ENCODE assay signal across 8 cellular contexts in the genomic region with DNA sequence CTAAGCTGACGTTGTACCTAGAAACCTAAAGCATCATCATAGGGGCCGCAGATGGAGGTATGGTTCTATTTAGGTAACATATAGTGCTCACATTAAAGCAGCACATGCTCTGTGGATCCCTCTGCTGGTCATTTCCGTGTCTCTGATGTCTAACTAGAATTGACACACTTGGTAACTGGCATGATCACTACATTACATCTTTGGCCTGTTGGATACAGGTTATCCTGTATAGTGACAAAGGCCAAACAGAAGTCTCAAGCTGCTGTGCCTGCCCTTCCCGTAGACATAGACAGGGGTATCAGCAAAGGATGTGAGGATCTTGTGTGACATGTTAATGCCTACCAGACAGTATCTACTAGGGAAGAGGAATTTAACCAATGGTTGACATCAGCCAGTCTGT. TPM values are rescaled to one million over a fixed set of nuclear protein-coding genes. Genes with fewer than 3 reads are reported as not detected.
DNase-seq lines count a peak whose midpoint lies in the region; ATAC-seq and TF ChIP-seq lines count a peak whose summit lies in the region.

No MANE protein-coding gene starts in this region.

- no peaks in the 10 kb centered on the region for H3K79me2 ChIP-seq in OCI-LY1 (ENCODE audit: insufficient read depth, low read length)

- DNase-seq in NCI-H2196 (lab: John Stamatoyannopoulos, UW; ENCODE audit: unreplicated experiment), result peak; percentile 34
- DNase-seq in NCI-H2196 treated with DMSO at 0.1 percent for 48 hours (lab: John Stamatoyannopoulos, UW; ENCODE audit: unreplicated experiment), result no peak
- peak; percentile 26 for DNase-seq in H7
- DNase-seq in activated naive CD8-positive, alpha-beta T cell treated with anti-CD3 and anti-CD28 coated beads, Interleukin-2, amount 50 U/mL, for 24 hours, result peak; percentile 21
- DNase-seq in left ventricle myocardium inferior, result no peak
- DNase-seq in stomach, result peak; percentile 47
- DNase-seq in activated effector memory CD4-positive, alpha-beta T cell treated with anti-CD3 and anti-CD28 coated beads, Interleukin-2, amount 50 U/mL, for 16 hours, result no peak

- H3K9ac ChIP-seq in OCI-LY1 (ENCODE audit: low read length), result no peak overlapping the region

- TF ChIP-seq CTCF in OCI-LY1 (IDR thresholded peaks at IDR 0.05; ENCODE audit: low read length), result peak; percentile 81
- TF ChIP-seq CTCF in left ventricle myocardium inferior (IDR thresholded peaks at IDR 0.05; ENCODE audit: borderline replicate concordance), result peak; percentile 61
- TF ChIP-seq CTCF in stomach (IDR thresholded peaks at IDR 0.05), result peak in 5 of 7 experiments; percentile 22 to 44 (median 26)

- no peak overlapping the region for H3K4me3 Mint-ChIP-seq in activated naive CD8-positive, alpha-beta T cell treated with anti-CD3 and anti-CD28 coated beads, Interleukin-2, amount 50 U/mL, for 24 hours

- no peaks in the 10 kb centered on the region for H4K20me1 ChIP-seq in OCI-LY1 (ENCODE audit: insufficient read depth, low read length)

- H3K9me2 ChIP-seq in OCI-LY1 (ENCODE audit: low read depth, low read length), result no peaks in the 10 kb centered on the region

- no peaks in the 10 kb centered on the region for H3K9me3 Mint-ChIP-seq in activated naive CD8-positive, alpha-beta T cell treated with anti-CD3 and anti-CD28 coated beads, Interleukin-2, amount 50 U/mL, for 24 hours

- intact Hi-C loops in left ventricle myocardium inferior (cut with micrococcal nuclease) (loop anchor here (5.0 kb wide), 1 partner anchor 143 kb away; no protein-coding TSS in a partner anchor), stomach (cut with DNase I; ENCODE audit: low total_unique reads) (no loop called here)

- H3K4me1 ChIP-seq in OCI-LY1 (ENCODE audit: insufficient read depth, low read length, severe bottlenecking) (no peaks in the 10 kb centered on the region), left ventricle myocardium inferior (peaks cover 22% of the 10 kb centered on the region), stomach (peaks cover 0 to 20% (median 3%) of the 10 kb centered on the region in 4 donors)

- H3K36me3 Mint-ChIP-seq in activated naive CD8-positive, alpha-beta T cell treated with anti-CD3 and anti-CD28 coated beads, Interleukin-2, amount 50 U/mL, for 24 hours (ENCODE audit: low read depth), result peaks cover 15% of the 10 kb centered on the region

- H3K4me3 ChIP-seq in H7 (ENCODE audit: insufficient read depth, low read depth, low read length) (no peak overlapping the region), OCI-LY1 (ENCODE audit: low read depth, low read length, poor library complexity, severe bottlenecking) (no peak overlapping the region), left ventricle myocardium inferior (no peak overlapping the region), stomach (no peak overlapping the region)

- H3K27me3 ChIP-seq in H7 (ENCODE audit: control insufficient read depth, insufficient read depth, low read length) (no peaks in the 10 kb centered on the region), OCI-LY1 (ENCODE audit: insufficient read depth, low read length) (no peaks in the 10 kb centered on the region), left ventricle myocardium inferior (ENCODE audit: low read depth) (no peaks in the 10 kb centered on the region), stomach (no peaks in the 10 kb centered on the region)

- no peak overlapping the region for H2AFZ ChIP-seq in OCI-LY1 (ENCODE audit: low read length)

- WGBS in stomach, 5 donors, result 48 to 64% (median 59%) methylated on average over 4 of the region's 4 CpGs

- no peaks in the 10 kb centered on the region for H3F3A ChIP-seq in OCI-LY1 (ENCODE audit: insufficient read depth, low read length)

- no peaks in the 10 kb centered on the region for H3K27me3 Mint-ChIP-seq in activated naive CD8-positive, alpha-beta T cell treated with anti-CD3 and anti-CD28 coated beads, Interleukin-2, amount 50 U/mL, for 24 hours

- H3K36me3 ChIP-seq in H7 (replicated peaks; ENCODE audit: control insufficient read depth, insufficient read depth, low read length) (no peaks in the 10 kb centered on the region), OCI-LY1 (ENCODE audit: insufficient read depth, low read length) (peaks cover 13% of the 10 kb centered on the region), left ventricle myocardium inferior (peaks cover 20% of the 10 kb centered on the region), stomach (peaks cover 5 to 26% (median 22%) of the 10 kb centered on the region in 4 donors)

- H3K27ac ChIP-seq in OCI-LY1 (ENCODE audit: low read depth, low read length, poor library complexity, severe bottlenecking), result no peak overlapping the region
- no peak overlapping the region for H3K27ac ChIP-seq in left ventricle myocardium inferior (replicated peaks)
- no peak overlapping the region for H3K27ac ChIP-seq in stomach

- no peak overlapping the region for H3K4me2 ChIP-seq in OCI-LY1 (ENCODE audit: low read length)

- TF ChIP-seq POLR2A in stomach (IDR thresholded peaks at IDR 0.05), result no peak

- TF ChIP-seq EP300 in stomach (IDR thresholded peaks at IDR 0.05), result no peak

- H3K4me1 Mint-ChIP-seq in activated naive CD8-positive, alpha-beta T cell treated with anti-CD3 and anti-CD28 coated beads, Interleukin-2, amount 50 U/mL, for 24 hours, result peaks cover 6% of the 10 kb centered on the region

- peak; percentile 68 for ATAC-seq in activated naive CD8-positive, alpha-beta T cell treated with anti-CD3 and anti-CD28 coated beads, Interleukin-2, amount 50 U/mL, for 24 hours

- H3K9me3 ChIP-seq in OCI-LY1 (ENCODE audit: low read length) (no peaks in the 10 kb centered on the region), left ventricle myocardium inferior (replicated peaks) (no peaks in the 10 kb centered on the region), stomach (no peaks in the 10 kb centered on the region)

- H3K27ac Mint-ChIP-seq in activated naive CD8-positive, alpha-beta T cell treated with anti-CD3 and anti-CD28 coated beads, Interleukin-2, amount 50 U/mL, for 24 hours, result no peak overlapping the region

RNA-seq across cellular contexts. Expression of a gene that starts 51.2 kb away (rescaled TPM):
- 61.1 and 91.5 TPM in 2 replicates for total RNA-seq in H7 (2014; rRNA removed; shearing (Covaris generic))
- total RNA-seq in left ventricle myocardium inferior (144 TPM), stomach (100 to 1,000 TPM in 2 of 5 donors, 10 to 100 TPM in 3; 61.8 to 145 (median 71.4) TPM)
- polyA plus RNA-seq in stomach, result 10 to 100 TPM; 25.1 to 48.3 (median 45.1) TPM

Comparison
In these comparisons a context has a peak if more than half of its experiments do, and no peak if none do; other contexts are left out.
1. DNase-seq: peak in NCI-H2196 (single experiment), H7 (single experiment), activated naive CD8-positive, alpha-beta T cell treated with anti-CD3 and anti-CD28 coated beads, Interleukin-2, amount 50 U/mL, for 24 hours (single experiment) and stomach (single experiment); none in NCI-H2196 treated with DMSO at 0.1 percent for 48 hours (single experiment), left ventricle myocardium inferior (single experiment) and activated effector memory CD4-positive, alpha-beta T cell treated with anti-CD3 and anti-CD28 coated beads, Interleukin-2, amount 50 U/mL, for 16 hours (single experiment).
2. CTCF ChIP-seq: peak in every context shown above with its lines; median percentile 81 in OCI-LY1; 61 in left ventricle myocardium inferior; 26 in stomach.